20 cellular contexts compared by ENCODE assay signal in the genomic region with DNA sequence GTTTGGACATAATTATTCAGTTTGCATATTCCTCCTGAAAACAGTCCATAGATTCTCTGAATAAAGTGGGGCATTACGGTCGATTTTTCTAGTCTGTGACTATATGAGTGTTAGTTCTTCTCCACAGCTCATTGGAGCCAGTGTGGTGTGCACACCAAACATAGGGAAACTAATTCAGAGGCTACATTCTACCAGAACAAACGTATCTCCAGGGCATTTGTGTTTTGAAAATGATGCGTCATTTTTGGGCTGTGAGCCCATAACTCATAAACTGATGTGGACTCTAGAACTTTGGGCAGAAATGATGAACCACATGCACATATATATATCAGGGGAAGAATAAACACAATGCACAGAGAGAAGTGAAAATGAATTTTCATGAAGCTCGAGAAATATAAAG. TPM values are rescaled to one million over a fixed set of nuclear protein-coding genes. Genes with fewer than 3 reads are reported as not detected.
"Had no signal": no experiment of that assay in that cellular context is flagged by ENCODE, and none has a peak within 500 bp of the region (broad histone marks: within the 10 kb centered on the region; RNA-seq: fewer than 3 reads in every experiment).

No MANE protein-coding gene starts in this region.

- DNase-seq: activated CD4-positive, alpha-beta T cell treated with anti-CD3 and anti-CD28 coated beads for 1 hour; activated CD4-positive, alpha-beta T cell treated with anti-CD3 and anti-CD28 coated beads, Interleukin-2, amount 50 U/mL, for 48 hours; activated effector memory CD4-positive, alpha-beta T cell treated with anti-CD3 and anti-CD28 coated beads, Interleukin-2, amount 50 U/mL, for 16 hours; activated T-cell treated with anti-CD3 and anti-CD28 coated beads, Interleukin-2, amount 50 U/mL, for 4 hours; endodermal cell; glutamatergic neuron; immature natural killer cell; naive thymus-derived CD4-positive, alpha-beta T cell; stimulated activated CD4-positive, alpha-beta T cell treated with anti-CD3 and anti-CD28 coated beads, Interleukin-15, amount 100 ng/mL, for 24 hours; stimulated activated CD4-positive, alpha-beta T cell treated with anti-CD3 and anti-CD28 coated beads, Interleukin-4, amount 100 ng/mL, for 24 hours; stimulated activated naive CD8-positive, alpha-beta T cell treated with anti-CD3 and anti-CD28 coated beads, Interleukin-15, amount 100 ng/mL, for 72 hours; T-helper 9 cell had no signal

- H3K27ac Mint-ChIP-seq: activated naive CD8-positive, alpha-beta T cell; endodermal cell; immature natural killer cell; naive thymus-derived CD4-positive, alpha-beta T cell; stimulated activated naive CD8-positive, alpha-beta T cell treated with anti-CD3 and anti-CD28 coated beads, Interleukin-15, amount 100 ng/mL, for 72 hours had no signal

- H3K4me3 ChIP-seq: lung had no signal

- H3K27ac ChIP-seq: parathyroid adenoma had no signal

- H3K9ac ChIP-seq: parathyroid adenoma had no signal

- H3K9me3 Mint-ChIP-seq: activated T-cell treated with anti-CD3 and anti-CD28 coated beads, Interleukin-2, amount 50 U/mL, for 4 hours had no signal

- H3K4me1 Mint-ChIP-seq: endodermal cell; immature natural killer cell; naive thymus-derived CD4-positive, alpha-beta T cell; stimulated activated naive CD8-positive, alpha-beta T cell treated with anti-CD3 and anti-CD28 coated beads, Interleukin-15, amount 100 ng/mL, for 72 hours had no signal

- H3K4me3 Mint-ChIP-seq: activated naive CD8-positive, alpha-beta T cell; activated T-cell treated with anti-CD3 and anti-CD28 coated beads, Interleukin-2, amount 50 U/mL, for 4 hours; endodermal cell; immature natural killer cell; naive thymus-derived CD4-positive, alpha-beta T cell; stimulated activated naive CD8-positive, alpha-beta T cell treated with anti-CD3 and anti-CD28 coated beads, Interleukin-15, amount 100 ng/mL, for 72 hours had no signal

- H2AFZ ChIP-seq: parathyroid adenoma had no signal

- H3K79me2 ChIP-seq: parathyroid adenoma had no signal

- H3K4me1 ChIP-seq: parathyroid adenoma had no signal

- H3K36me3 Mint-ChIP-seq: activated naive CD8-positive, alpha-beta T cell; immature natural killer cell; naive thymus-derived CD4-positive, alpha-beta T cell had no signal

- H3K27me3 Mint-ChIP-seq: activated naive CD8-positive, alpha-beta T cell; stimulated activated naive CD8-positive, alpha-beta T cell treated with anti-CD3 and anti-CD28 coated beads, Interleukin-15, amount 100 ng/mL, for 72 hours had no signal

RNA-seq across cellular contexts. Expression of a gene that starts 41.8 kb away (rescaled TPM):
- total RNA-seq: activated T-cell treated with anti-CD3 and anti-CD28 coated beads, Interleukin-2, amount 50 U/mL, for 4 hours; chondrocyte; endodermal cell; lung; mononuclear cell; naive thymus-derived CD4-positive, alpha-beta T cell; skeletal muscle tissue; urinary bladder had no signal
- polyA plus RNA-seq: esophagus; immature natural killer cell; naive thymus-derived CD4-positive, alpha-beta T cell; urinary bladder had no signal
